1 cellular context compared by ENCODE assay signal in the genomic region with DNA sequence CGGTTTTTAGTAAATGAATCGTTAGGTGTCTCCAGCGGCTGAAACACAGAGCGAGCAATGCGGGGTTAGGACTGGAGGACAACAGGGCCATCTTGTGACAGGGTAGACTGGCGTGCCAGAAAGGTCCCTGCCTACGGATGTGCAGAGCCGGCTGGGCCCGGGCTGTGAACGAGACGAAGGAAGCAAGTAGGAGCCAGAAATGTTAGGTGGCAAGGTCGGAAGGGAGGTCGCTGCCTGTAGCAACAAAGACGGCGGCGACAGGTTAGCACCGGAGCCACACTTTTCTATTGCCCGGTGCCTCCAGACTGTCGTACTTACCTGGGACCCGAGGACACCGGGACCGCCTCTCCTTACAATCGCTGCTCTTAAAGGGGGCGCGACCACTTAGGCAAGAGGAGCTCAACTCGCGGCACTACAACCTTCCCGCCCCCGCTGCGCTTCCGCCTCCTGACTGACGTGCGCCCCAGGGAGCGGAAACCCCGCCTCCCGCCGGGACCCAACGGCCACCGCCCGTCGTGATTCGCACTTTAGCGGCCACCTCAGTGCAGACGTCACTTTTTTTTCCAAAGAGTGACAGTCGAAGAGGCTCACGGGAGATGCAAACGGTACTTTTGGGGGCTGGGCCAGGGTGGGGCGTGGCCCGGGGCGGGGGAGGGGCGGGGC.
TF ChIP-seq lines count a peak whose summit lies in the region.

A gene with protein sequence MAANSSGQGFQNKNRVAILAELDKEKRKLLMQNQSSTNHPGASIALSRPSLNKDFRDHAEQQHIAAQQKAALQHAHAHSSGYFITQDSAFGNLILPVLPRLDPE (minus strand): TSS at position 449 of the 663 bp plus-strand sequence. CDS start 1,632 bp downstream, outside the sequence.

TF ChIP-seq in IMR-90, 13 proteins besides CTCF, POLR2A, EP300 and RAD21 (continued from another document):
- TF ChIP-seq CEBPB (IDR thresholded peaks at IDR 0.05; ENCODE audit: low read depth, low read length) (peak; percentile 49; the same call in 1 of the 2 replicates), CHD1 (IDR thresholded peaks at IDR 0.05; ENCODE audit: low read depth, low read length) (no peak)
